1 cellular context compared by ENCODE assay signal in genomic region chr18:39951321-39951720, GRCh38.
TF ChIP-seq lines count a peak whose summit lies in the region.

No MANE protein-coding gene starts in this region.

TF ChIP-seq in SK-N-SH treated with all-trans-retinoic acid at 6 μM for 48 hours, 23 proteins besides CTCF, POLR2A, EP300 and RAD21 (continued from another document):
- TF ChIP-seq TSHZ2 (CRISPR knock-in tag; IDR thresholded peaks at IDR 0.05) (no peak), ZNF565 (CRISPR knock-in tag; conservative IDR thresholded peaks at IDR 0.05; ENCODE audit: low read depth) (no peak)
